ENCODE assay signal across 1 cellular context in genomic region chr20:4150095-4150492, GRCh38.
TF ChIP-seq lines count a peak whose summit lies in the region.

No MANE protein-coding gene starts in this region.

TF ChIP-seq in HCT116, 20 proteins besides CTCF, POLR2A, EP300 and RAD21 (continued from another document):
- TF ChIP-seq, protein P1, sequence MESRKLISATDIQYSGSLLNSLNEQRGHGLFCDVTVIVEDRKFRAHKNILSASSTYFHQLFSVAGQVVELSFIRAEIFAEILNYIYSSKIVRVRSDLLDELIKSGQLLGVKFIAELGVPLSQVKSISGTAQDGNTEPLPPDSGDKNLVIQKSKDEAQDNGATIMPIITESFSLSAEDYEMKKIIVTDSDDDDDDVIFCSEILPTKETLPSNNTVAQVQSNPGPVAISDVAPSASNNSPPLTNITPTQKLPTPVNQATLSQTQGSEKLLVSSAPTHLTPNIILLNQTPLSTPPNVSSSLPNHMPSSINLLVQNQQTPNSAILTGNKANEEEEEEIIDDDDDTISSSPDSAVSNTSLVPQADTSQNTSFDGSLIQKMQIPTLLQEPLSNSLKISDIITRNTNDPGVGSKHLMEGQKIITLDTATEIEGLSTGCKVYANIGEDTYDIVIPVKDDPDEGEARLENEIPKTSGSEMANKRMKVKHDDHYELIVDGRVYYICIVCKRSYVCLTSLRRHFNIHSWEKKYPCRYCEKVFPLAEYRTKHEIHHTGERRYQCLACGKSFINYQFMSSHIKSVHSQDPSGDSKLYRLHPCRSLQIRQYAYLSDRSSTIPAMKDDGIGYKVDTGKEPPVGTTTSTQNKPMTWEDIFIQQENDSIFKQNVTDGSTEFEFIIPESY (IDR thresholded peaks at IDR 0.05; ENCODE audit: extremely low read depth, insufficient replicate concordance, low read length), result no peak
- TF ChIP-seq TCF7L2 (IDR thresholded peaks at IDR 0.05; ENCODE audit: borderline replicate concordance, extremely low read depth, insufficient read depth, insufficient read length) (no peak), ZNF274 (IDR thresholded peaks at IDR 0.05; ENCODE audit: low read depth, low read length) (no peak), CBX3 (IDR thresholded peaks at IDR 0.05; ENCODE audit: low read depth) (no peak), ELF1 (IDR thresholded peaks at IDR 0.05; ENCODE audit: borderline replicate concordance, low read depth) (no peak), CEBPB (IDR thresholded peaks at IDR 0.05; ENCODE audit: low read depth) (no peak), SRF (IDR thresholded peaks at IDR 0.05; ENCODE audit: low read depth) (no peak), EZH2phosphoT487 (IDR thresholded peaks at IDR 0.05; ENCODE audit: borderline replicate concordance) (no peak)
- TF ChIP-seq, protein P2, sequence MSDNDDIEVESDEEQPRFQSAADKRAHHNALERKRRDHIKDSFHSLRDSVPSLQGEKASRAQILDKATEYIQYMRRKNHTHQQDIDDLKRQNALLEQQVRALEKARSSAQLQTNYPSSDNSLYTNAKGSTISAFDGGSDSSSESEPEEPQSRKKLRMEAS (IDR thresholded peaks at IDR 0.05), result no peak
TF ChIP-seq in HCT116: peak in this region for 0.
